22 cellular contexts compared by ENCODE assay signal in the genomic region with DNA sequence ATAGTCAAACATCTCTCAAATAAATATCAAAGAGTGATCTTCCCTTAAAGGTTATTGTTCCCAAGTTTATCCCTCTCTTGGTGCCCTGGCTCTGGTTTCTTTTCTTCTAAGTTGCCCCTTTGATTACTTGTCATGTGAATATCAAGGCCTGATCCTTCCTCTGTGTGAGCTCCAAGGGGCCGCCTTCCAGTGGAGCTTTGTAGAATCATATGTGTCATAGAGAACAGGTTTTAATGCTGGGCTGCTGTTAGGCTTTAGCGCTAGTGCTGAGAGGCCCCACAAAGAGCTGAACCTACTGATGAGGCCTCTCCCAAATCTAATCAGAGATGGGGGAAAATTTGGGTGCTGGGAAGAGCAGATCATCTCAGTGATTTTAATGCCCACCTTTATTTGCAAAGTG. TPM values are rescaled to one million over a fixed set of nuclear protein-coding genes. Genes with fewer than 3 reads are reported as not detected.
DNase-seq lines count a peak whose midpoint lies in the region; TF ChIP-seq lines count a peak whose summit lies in the region.
"Had no signal": no experiment of that assay in that cellular context is flagged by ENCODE, and none has a peak within 500 bp of the region (broad histone marks: within the 10 kb centered on the region; RNA-seq: fewer than 3 reads in every experiment).

No MANE protein-coding gene starts in this region.

- H3K27me3 ChIP-seq in GM23248 (replicated peaks; ENCODE audit: insufficient read depth), result no peaks in the 10 kb centered on the region
- H3K27me3 ChIP-seq in smooth muscle cell (ENCODE audit: low read depth), result no peaks in the 10 kb centered on the region
- no peaks in the 10 kb centered on the region for H3K27me3 ChIP-seq in left ventricle myocardium inferior (ENCODE audit: low read depth)
- H3K27me3 ChIP-seq: esophagus muscularis mucosa, upper lobe of right lung had no signal

- 96 to 97% methylated on average over 2 of the region's 2 CpGs for WGBS in GM23248 (ENCODE audit: low coverage in 1 of 2, low lambda C conversion rate in 2 of 2, missing lambda C conversion rate in 2 of 2), 2 experiments
- WGBS in smooth muscle cell (ENCODE audit: low lambda C conversion rate), result 87% methylated on average over 2 of the region's 2 CpGs

- H3K4me1 ChIP-seq in GM23248 (ENCODE audit: insufficient read depth) (peaks cover 65% of the 10 kb centered on the region), smooth muscle cell (ENCODE audit: low read depth) (peaks cover 20% of the 10 kb centered on the region), left ventricle myocardium inferior (peaks cover 47% of the 10 kb centered on the region)
- H3K4me1 ChIP-seq: parathyroid adenoma had no signal

- H3K9ac ChIP-seq in GM23248 (peak overlapping the region; percentile 74), smooth muscle cell (ENCODE audit: low read depth) (no peak overlapping the region)
- H3K9ac ChIP-seq: parathyroid adenoma had no signal

- intact Hi-C loops in left ventricle myocardium inferior (cut with micrococcal nuclease), result no loop called here

- no peaks in the 10 kb centered on the region for H3K36me3 ChIP-seq in GM23248 (ENCODE audit: low read depth)
- H3K36me3 ChIP-seq in KOPT-K1 (ENCODE audit: insufficient read depth, low read length), result no peaks in the 10 kb centered on the region
- H3K36me3 ChIP-seq in smooth muscle cell (ENCODE audit: low read depth), result no peaks in the 10 kb centered on the region
- H3K36me3 ChIP-seq in left ventricle myocardium inferior, result no peaks in the 10 kb centered on the region
- H3K36me3 ChIP-seq: cardiac muscle cell, esophagus muscularis mucosa, upper lobe of right lung had no signal

- TF ChIP-seq POLR2A in erythroblast (IDR thresholded peaks at IDR 0.05; ENCODE audit: low read length), result no peak

- H3K9me3 ChIP-seq in GM23248 (ENCODE audit: low read depth) (no peaks in the 10 kb centered on the region), KOPT-K1 (ENCODE audit: insufficient read depth, low read length, poor library complexity, severe bottlenecking) (no peaks in the 10 kb centered on the region), smooth muscle cell (replicated peaks; ENCODE audit: low read depth) (no peaks in the 10 kb centered on the region), left ventricle myocardium inferior (replicated peaks) (no peaks in the 10 kb centered on the region)
- H3K9me3 ChIP-seq: esophagus muscularis mucosa, upper lobe of right lung had no signal

- no peak for TF ChIP-seq CTCF in smooth muscle cell (IDR thresholded peaks at IDR 0.05; ENCODE audit: borderline replicate concordance, insufficient read depth, poor library complexity, severe bottlenecking)
- TF ChIP-seq CTCF in left ventricle myocardium inferior (IDR thresholded peaks at IDR 0.05; ENCODE audit: borderline replicate concordance), result no peak

- no peak for DNase-seq in GM23248
- peak; percentile 13 to 17 for DNase-seq in erythroblast (lab: John Stamatoyannopoulos, UW)
- no peak for DNase-seq in smooth muscle cell (lab: John Stamatoyannopoulos, UW; ENCODE audit: unreplicated experiment)
- no peak for DNase-seq in left ventricle myocardium inferior
- DNase-seq in Ammon's horn (ENCODE audit: low spot score), result no peak
- no peak for DNase-seq in NCI-H345 treated with DMSO at 0.1 percent for 48 hours (lab: John Stamatoyannopoulos, UW; ENCODE audit: unreplicated experiment)
- DNase-seq: activated CD4-positive, alpha-beta T cell treated with anti-CD3 and anti-CD28 coated beads for 1 hour; activated CD8-positive, alpha-beta T cell treated with anti-CD3 and anti-CD28 coated beads for 36 hours; anterior cingulate cortex; cortex of kidney; DMS79 treated with DMSO at 0.1 percent for 48 hours; HCEC 1CT; NCI-H1694; NCI-H774; right cardiac atrium; stimulated activated CD4-positive, alpha-beta T cell treated with anti-CD3 and anti-CD28 coated beads, Interleukin-4, amount 100 ng/mL, for 24 hours; upper lobe of right lung had no signal

- H3K4me2 ChIP-seq in GM23248 (ENCODE audit: unreplicated experiment) (peak overlapping the region; percentile 68), smooth muscle cell (peak overlapping the region; percentile 75)

- H3K4me3 ChIP-seq in GM23248 (no peak overlapping the region), smooth muscle cell (no peak overlapping the region), left ventricle myocardium inferior (no peak overlapping the region)
- H3K4me3 ChIP-seq: cardiac muscle cell, esophagus muscularis mucosa, lung, upper lobe of right lung had no signal

- no peak overlapping the region for H2AFZ ChIP-seq in GM23248
- no peak overlapping the region for H2AFZ ChIP-seq in smooth muscle cell (ENCODE audit: low read depth)
- H2AFZ ChIP-seq: parathyroid adenoma had no signal

- H3F3A ChIP-seq in GM23248 (ENCODE audit: insufficient read depth), result peaks cover 55% of the 10 kb centered on the region
- no peaks in the 10 kb centered on the region for H3F3A ChIP-seq in smooth muscle cell (ENCODE audit: low read depth)

- H4K20me1 ChIP-seq in GM23248 (ENCODE audit: insufficient read depth) (no peaks in the 10 kb centered on the region), smooth muscle cell (ENCODE audit: low read depth) (peaks cover 16% of the 10 kb centered on the region)

- H3K27ac ChIP-seq in GM23248, result peak overlapping the region; percentile 94
- H3K27ac ChIP-seq in KOPT-K1 (ENCODE audit: low read depth, low read length, poor library complexity, severe bottlenecking), result peak overlapping the region; percentile 96
- peak overlapping the region; percentile 86 for H3K27ac ChIP-seq in smooth muscle cell (ENCODE audit: low read depth)
- no peak overlapping the region for H3K27ac ChIP-seq in left ventricle myocardium inferior (replicated peaks)
- H3K27ac ChIP-seq: cardiac muscle cell, esophagus muscularis mucosa, parathyroid adenoma, upper lobe of right lung had no signal

- in situ Hi-C loops in GM23248 (cut with MboI), result no loop called here

- H3K9me2 ChIP-seq in GM23248 (ENCODE audit: insufficient read depth), result no peaks in the 10 kb centered on the region

- H3K79me2 ChIP-seq in GM23248 (ENCODE audit: insufficient read depth) (peaks cover 91% of the 10 kb centered on the region), smooth muscle cell (ENCODE audit: low read depth) (peaks cover 84% of the 10 kb centered on the region)
- H3K79me2 ChIP-seq: parathyroid adenoma had no signal

RNA-seq across cellular contexts. Expression of a gene that starts 25.5 kb away (rescaled TPM):
- 75.4 and 81.9 TPM in 2 replicates for total RNA-seq in GM23248 (2014; rRNA removed; shearing (Covaris generic))
- 75.1 and 78.2 TPM in 2 replicates for polyA plus RNA-seq in GM23248 (2016; fragmentation: Nextera tagmentation; extraction: Ambion mirVana)
- total RNA-seq in smooth muscle cell, result 27.5 and 39.5 TPM in 2 replicates
- 32.6 and 37.5 TPM in 2 replicates for polyA plus RNA-seq in smooth muscle cell
- 9.6 TPM for total RNA-seq in left ventricle myocardium inferior

Comparison
In these comparisons a context has a peak if more than half of its experiments do, and no peak if none do; other contexts are left out.
1. DNase-seq: peak in erythroblast (2 of 2); none in GM23248 (single experiment), smooth muscle cell (single experiment), left ventricle myocardium inferior (single experiment), Ammon's horn (single experiment) and NCI-H345 treated with DMSO at 0.1 percent for 48 hours (single experiment).